In the genomic region with DNA sequence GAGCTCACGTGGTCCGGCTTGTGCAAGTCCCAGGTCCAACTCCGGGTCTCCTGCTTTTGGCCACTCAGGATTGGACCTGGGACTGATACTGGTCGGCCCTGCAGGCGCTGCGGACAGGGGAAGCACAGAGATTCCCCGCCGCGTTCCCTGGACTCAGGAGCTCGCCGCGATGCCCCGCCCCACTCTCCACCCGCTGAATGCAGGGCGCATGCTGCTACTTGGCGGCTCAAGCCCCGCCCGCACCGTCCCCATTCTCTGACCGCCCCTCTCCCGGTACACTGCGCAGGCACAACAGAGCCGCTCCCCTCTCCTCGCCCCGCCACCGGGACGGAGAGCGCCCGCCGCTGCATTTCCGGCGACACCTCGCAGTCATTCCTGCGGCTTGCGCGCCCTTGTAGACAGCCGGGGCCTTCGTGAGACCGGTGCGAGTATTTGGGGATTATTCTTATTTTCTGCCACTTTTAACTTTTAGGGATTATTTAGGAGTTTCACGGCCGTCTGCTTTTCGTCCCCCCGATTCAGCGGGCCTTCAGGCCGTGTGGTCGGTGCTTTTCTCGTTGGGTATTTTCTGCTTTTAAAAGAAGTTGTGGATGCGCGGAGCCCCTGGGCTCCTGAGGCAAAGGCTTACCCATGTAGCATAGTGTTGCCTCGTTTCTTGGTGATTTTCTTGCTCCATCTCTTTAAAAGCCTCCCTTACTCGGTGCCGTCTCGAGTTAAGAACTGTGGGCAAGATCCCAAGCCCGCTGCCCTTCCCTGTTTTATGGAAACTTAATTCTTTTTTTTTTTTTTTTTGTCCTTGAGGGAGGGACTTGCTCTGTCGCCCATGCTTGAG, we compare ENCODE assay signal across 8 cellular contexts. TPM values are rescaled to one million over a fixed set of nuclear protein-coding genes. Genes with fewer than 3 reads are reported as not detected.
DNase-seq lines count a peak whose midpoint lies in the region; TF ChIP-seq lines count a peak whose summit lies in the region.

Gene TMEM14C, plus strand, starts transcription at position 251 of the 832 bp plus-strand sequence. CDS start 1,544 bp downstream, outside the sequence.

- 0 out of 4 replicates have a peak, but pooled peaks of 1 of the 2 experiments have one; percentile 5 for TF ChIP-seq EP300 in SK-N-SH (IDR thresholded peaks at IDR 0.05; ENCODE audit: borderline replicate concordance in 1 of 2, low read depth in 1 of 2, low read length in 1 of 2)

- H3K9ac ChIP-seq in SK-N-SH: peak within 1 kb of the TSS; percentile 87

- H3K36me3 Mint-ChIP-seq in activated naive CD4-positive, alpha-beta T cell treated with anti-CD3 and anti-CD28 coated beads, Interleukin-2, amount 50 U/mL, for 24 hours: peaks cover 3% of the 10 kb centered on the region

- TF ChIP-seq RAD21 in SK-N-SH (IDR thresholded peaks at IDR 0.05; ENCODE audit: low read length): no peak

- no peaks in the 10 kb centered on the region for H3K9me3 ChIP-seq in SK-N-SH

- CTCF ChIA-PET in SK-N-SH (lab: Yijun Ruan, JAX): interaction anchor here (0.8 to 1.3 kb wide), 5 partner anchors 24 to 346 kb away, joined by 3 to 4 read pairs (median 3); partner anchors contain the start of gene TMEM14B

- H3K9me2 ChIP-seq in SK-N-SH: no peaks in the 10 kb centered on the region

- peaks cover 57% of the 10 kb centered on the region for H3K4me1 Mint-ChIP-seq in activated naive CD4-positive, alpha-beta T cell treated with anti-CD3 and anti-CD28 coated beads, Interleukin-2, amount 50 U/mL, for 24 hours

- DNase-seq in GM03348 (ENCODE audit: low spot score) (peak; percentile 98), HFF-Myc (ENCODE audit: extremely low read depth, low read depth) (peak; percentile 85), NAMALWA (ENCODE audit: low spot score) (peak; percentile 89), SK-N-SH (peak; percentile 97), globus pallidus (ENCODE audit: low spot score) (peak; percentile 95), occipital lobe (lab: John Stamatoyannopoulos, UW) (peak; percentile 96)

- peaks cover 9 to 16% of the 10 kb centered on the region in 2 experiments; a peak in 2 of 4 replicates for H3K4me1 ChIP-seq in SK-N-SH (ENCODE audit: control insufficient read depth in 1 of 2, insufficient read depth in 2 of 2, low read depth in 1 of 2, low read length in 1 of 2)

- peaks cover 7% of the 10 kb centered on the region for H3F3A ChIP-seq in SK-N-SH (replicated peaks; ENCODE audit: insufficient read depth)

- no peaks in the 10 kb centered on the region for H4K20me1 ChIP-seq in SK-N-SH (ENCODE audit: insufficient read depth)

- no peaks in the 10 kb centered on the region for H3K27me3 ChIP-seq in SK-N-SH (ENCODE audit: insufficient read depth)

- POLR2A ChIA-PET in SK-N-SH (lab: Yijun Ruan, JAX): interaction anchor here (1.0 to 4.7 kb wide), 5 partner anchors 15 to 164 kb away, joined by 3 to 66 read pairs (median 4); partner anchors contain the start of genes C6orf52, PAK1IP1, SYCP2L and TMEM14B

- peak within 1 kb of the TSS; percentile 85 for H3K4me2 ChIP-seq in SK-N-SH

- H3K9me3 Mint-ChIP-seq in activated naive CD4-positive, alpha-beta T cell treated with anti-CD3 and anti-CD28 coated beads, Interleukin-2, amount 50 U/mL, for 24 hours: no peaks in the 10 kb centered on the region

- H3K79me2 ChIP-seq in SK-N-SH (ENCODE audit: insufficient read depth): peaks cover 44% of the 10 kb centered on the region

- peak within 1 kb of the TSS; percentile 95 for H3K27ac Mint-ChIP-seq in activated naive CD4-positive, alpha-beta T cell treated with anti-CD3 and anti-CD28 coated beads, Interleukin-2, amount 50 U/mL, for 24 hours

- peak within 1 kb of the TSS; percentile 96 for H3K4me3 Mint-ChIP-seq in activated naive CD4-positive, alpha-beta T cell treated with anti-CD3 and anti-CD28 coated beads, Interleukin-2, amount 50 U/mL, for 24 hours

- H3K4me3 ChIP-seq in HFF-Myc (replicated peaks; ENCODE audit: low read depth, low read length) (peak within 1 kb of the TSS; percentile 66), SK-N-SH (ENCODE audit: low read depth in 2 of 2, low read length in 1 of 2) (peak within 1 kb of the TSS; percentile 65 to 93)

- TF ChIP-seq CTCF in HFF-Myc (IDR thresholded peaks at IDR 0.05; ENCODE audit: low read depth, low read length, missing control alignments): no peak
- TF ChIP-seq CTCF in SK-N-SH (IDR thresholded peaks at IDR 0.05): no peak

- peak within 1 kb of the TSS; percentile 95 for H2AFZ ChIP-seq in SK-N-SH (ENCODE audit: low read depth)

- H3K27ac ChIP-seq in SK-N-SH (ENCODE audit: low read depth in 2 of 2, low read length in 1 of 2) (peak within 1 kb of the TSS; percentile 88 to 90), temporal lobe (ENCODE audit: low read depth, low read length) (peak within 1 kb of the TSS; percentile 73)

- WGBS in SK-N-SH (ENCODE audit: low lambda C conversion rate): under 1% methylated on average over 31 of the region's 56 CpGs

- H3K27me3 Mint-ChIP-seq in activated naive CD4-positive, alpha-beta T cell treated with anti-CD3 and anti-CD28 coated beads, Interleukin-2, amount 50 U/mL, for 24 hours: no peaks in the 10 kb centered on the region

- H3K36me3 ChIP-seq in SK-N-SH (replicated peaks in 1 of 2; ENCODE audit: control insufficient read depth in 1 of 2, insufficient read depth in 2 of 2, low read length in 1 of 2): peaks cover 3 to 9% of the 10 kb centered on the region in 2 experiments

TF ChIP-seq in SK-N-SH, 30 proteins besides CTCF, POLR2A, EP300 and RAD21 (continues in another document):
- TF ChIP-seq GATA2 (CRISPR knock-in tag; IDR thresholded peaks at IDR 0.05) (no peak), SIN3A (IDR thresholded peaks at IDR 0.05; ENCODE audit: borderline replicate concordance, low read depth, low read length) (peak; percentile 69; the same call in 1 of the 2 replicates), MEF2A (IDR thresholded peaks at IDR 0.05; ENCODE audit: borderline replicate concordance, low read depth) (no peak), SMC3 (IDR thresholded peaks at IDR 0.05; ENCODE audit: low read depth, low read length) (peak; percentile 8; the same call in 1 of the 2 replicates), ZBTB33 (IDR thresholded peaks at IDR 0.05; ENCODE audit: borderline replicate concordance, low read depth) (no peak), TCF12 (IDR thresholded peaks at IDR 0.05) (peak; percentile 3; the same call in 1 of the 2 replicates), YY1 (IDR thresholded peaks at IDR 0.05; ENCODE audit: low read depth) (no peak), NFIC (IDR thresholded peaks at IDR 0.05; ENCODE audit: borderline replicate concordance) (no peak), RFX5 (IDR thresholded peaks at IDR 0.05; ENCODE audit: low read length) (no peak), NRF1 (IDR thresholded peaks at IDR 0.05; ENCODE audit: low read depth, low read length) (peak; percentile 75), RXRA (IDR thresholded peaks at IDR 0.05; ENCODE audit: borderline replicate concordance, low read depth) (no peak), RCOR1 (IDR thresholded peaks at IDR 0.05; ENCODE audit: low read length) (0 out of 2 replicates have a peak, but pooled peaks have one; percentile 13), ELF1 (IDR thresholded peaks at IDR 0.05) (0 out of 2 replicates have a peak, but pooled peaks have one; percentile 12), TAF1 (IDR thresholded peaks at IDR 0.05; ENCODE audit: borderline replicate concordance, low read depth, low read length) (peak; percentile 73; the same call in 1 of the 2 replicates)
- TF ChIP-seq, protein P1, sequence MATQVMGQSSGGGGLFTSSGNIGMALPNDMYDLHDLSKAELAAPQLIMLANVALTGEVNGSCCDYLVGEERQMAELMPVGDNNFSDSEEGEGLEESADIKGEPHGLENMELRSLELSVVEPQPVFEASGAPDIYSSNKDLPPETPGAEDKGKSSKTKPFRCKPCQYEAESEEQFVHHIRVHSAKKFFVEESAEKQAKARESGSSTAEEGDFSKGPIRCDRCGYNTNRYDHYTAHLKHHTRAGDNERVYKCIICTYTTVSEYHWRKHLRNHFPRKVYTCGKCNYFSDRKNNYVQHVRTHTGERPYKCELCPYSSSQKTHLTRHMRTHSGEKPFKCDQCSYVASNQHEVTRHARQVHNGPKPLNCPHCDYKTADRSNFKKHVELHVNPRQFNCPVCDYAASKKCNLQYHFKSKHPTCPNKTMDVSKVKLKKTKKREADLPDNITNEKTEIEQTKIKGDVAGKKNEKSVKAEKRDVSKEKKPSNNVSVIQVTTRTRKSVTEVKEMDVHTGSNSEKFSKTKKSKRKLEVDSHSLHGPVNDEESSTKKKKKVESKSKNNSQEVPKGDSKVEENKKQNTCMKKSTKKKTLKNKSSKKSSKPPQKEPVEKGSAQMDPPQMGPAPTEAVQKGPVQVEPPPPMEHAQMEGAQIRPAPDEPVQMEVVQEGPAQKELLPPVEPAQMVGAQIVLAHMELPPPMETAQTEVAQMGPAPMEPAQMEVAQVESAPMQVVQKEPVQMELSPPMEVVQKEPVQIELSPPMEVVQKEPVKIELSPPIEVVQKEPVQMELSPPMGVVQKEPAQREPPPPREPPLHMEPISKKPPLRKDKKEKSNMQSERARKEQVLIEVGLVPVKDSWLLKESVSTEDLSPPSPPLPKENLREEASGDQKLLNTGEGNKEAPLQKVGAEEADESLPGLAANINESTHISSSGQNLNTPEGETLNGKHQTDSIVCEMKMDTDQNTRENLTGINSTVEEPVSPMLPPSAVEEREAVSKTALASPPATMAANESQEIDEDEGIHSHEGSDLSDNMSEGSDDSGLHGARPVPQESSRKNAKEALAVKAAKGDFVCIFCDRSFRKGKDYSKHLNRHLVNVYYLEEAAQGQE (IDR thresholded peaks at IDR 0.05; ENCODE audit: low read depth, low read length): 0 out of 2 replicates have a peak, but pooled peaks have one; percentile 5

RNA-seq across cellular contexts. Expression of gene TMEM14C, which starts in this region (rescaled TPM):
- 199 and 214 TPM in 2 replicates for polyA plus RNA-seq in SK-N-SH (2012; rRNA removed)
- polyA plus RNA-seq in SK-N-SH (2012; cell fraction: cytosol; rRNA removed): 220 and 240 TPM in 2 replicates
- 79.5 and 104 TPM in 2 replicates for polyA plus RNA-seq in SK-N-SH (2012; cell fraction: nucleus; rRNA removed)
- total RNA-seq in occipital lobe: 34.2 TPM
- 22.1 TPM for total RNA-seq in temporal lobe

Comparison
In these comparisons a context has a peak if more than half of its experiments do, and no peak if none do; other contexts are left out.
1. Peak in every context shown above with its lines: DNase-seq, H3K4me3 ChIP-seq and H3K27ac ChIP-seq.